9 cellular contexts compared by ENCODE assay signal in the genomic region with DNA sequence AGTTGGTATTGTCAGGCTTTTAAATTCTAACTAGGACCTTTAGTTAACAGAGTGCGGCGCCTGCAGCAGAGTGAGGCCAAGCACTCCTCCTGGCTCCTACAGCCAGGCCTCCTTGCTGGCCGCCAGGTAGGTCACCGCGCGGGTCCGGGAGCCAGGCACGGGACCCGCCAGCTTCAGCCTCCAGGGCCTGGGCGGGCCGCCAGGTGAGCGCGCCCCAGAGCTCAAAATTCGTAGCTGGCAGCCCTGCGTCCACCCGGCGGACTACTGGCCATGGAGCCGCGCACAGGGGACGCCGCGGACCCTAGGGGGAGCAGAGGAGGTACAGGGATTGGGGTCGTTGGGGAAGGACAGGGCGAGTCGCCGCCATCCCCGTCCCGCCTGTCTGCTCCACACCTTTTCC. TPM values are rescaled to one million over a fixed set of nuclear protein-coding genes. Genes with fewer than 3 reads are reported as not detected.
DNase-seq lines count a peak whose midpoint lies in the region; ATAC-seq, FAIRE-seq and TF ChIP-seq lines count a peak whose summit lies in the region.
"Had no signal": no experiment of that assay in that cellular context is flagged by ENCODE, and none has a peak within 500 bp of the region (broad histone marks: within the 10 kb centered on the region; RNA-seq: fewer than 3 reads in every experiment).

A gene (plus strand): TSS at position 139 of the 400 bp plus-strand sequence. CDS start 132 bp downstream, at position 271.

- H3K9ac ChIP-seq in HUES6 (ENCODE audit: low read length) (no peak within 1 kb of the TSS), keratinocyte (ENCODE audit: control insufficient read depth, extremely low read depth, insufficient read depth, low read length) (peak within 1 kb of the TSS; percentile 28)

- ATAC-seq in activated naive CD8-positive, alpha-beta T cell treated with anti-CD3 and anti-CD28 coated beads, Interleukin-2, amount 50 U/mL, for 24 hours = no peak
- no peak for ATAC-seq in GM18868 (IDR thresholded peaks at IDR 0.05; ENCODE audit: unreplicated experiment)
- ATAC-seq: esophagus mucosa had no signal

- dilution Hi-C loops in keratinocyte (cut with MboI; ENCODE audit: extremely low pct_ligation_motif_present, low sequenced_read_pairs) = no loop called here

- no peaks in the 10 kb centered on the region for H4K20me1 ChIP-seq in keratinocyte (ENCODE audit: control insufficient read depth, extremely low read depth, insufficient read depth, low read length)

- H3K4me3 ChIP-seq in HUES6 (ENCODE audit: low read depth, low read length) (peak within 1 kb of the TSS; percentile 59), keratinocyte (ENCODE audit: control insufficient read depth in 2 of 3, extremely low read depth in 1 of 3, insufficient read depth in 2 of 3, low read depth in 1 of 3, low read length in 3 of 3) (peak within 1 kb of the TSS in 1 of 3 experiments; percentile 30), stomach (peak within 1 kb of the TSS; percentile 38 to 45 (median 42))

- H3K9me1 ChIP-seq in keratinocyte (ENCODE audit: control insufficient read depth, extremely low read depth, insufficient read depth, low read length) = no peaks in the 10 kb centered on the region

- no peaks in the 10 kb centered on the region for H3K36me3 Mint-ChIP-seq in activated naive CD8-positive, alpha-beta T cell treated with anti-CD3 and anti-CD28 coated beads, Interleukin-2, amount 50 U/mL, for 24 hours (ENCODE audit: low read depth)

- no peaks in the 10 kb centered on the region for H3K79me2 ChIP-seq in keratinocyte (ENCODE audit: control insufficient read depth, insufficient read depth, low read length)

- H3K27me3 Mint-ChIP-seq in activated naive CD8-positive, alpha-beta T cell treated with anti-CD3 and anti-CD28 coated beads, Interleukin-2, amount 50 U/mL, for 24 hours = no peaks in the 10 kb centered on the region

- H3K9me3 ChIP-seq in HUES6 (ENCODE audit: control insufficient read depth, insufficient read depth, low read depth, low read length) (peaks cover 15% of the 10 kb centered on the region; the same call in 1 of the 2 replicates), keratinocyte (ENCODE audit: control insufficient read depth, low read depth, low read length) (no peaks in the 10 kb centered on the region), stomach (no peaks in the 10 kb centered on the region)

- FAIRE-seq in keratinocyte (lab: Jason Lieb, UNC) (no peak), HTR-8/SVneo (lab: Jason Lieb, UNC) (no peak)

- no peak for TF ChIP-seq POLR2A in stomach (IDR thresholded peaks at IDR 0.05)

- TF ChIP-seq CTCF in keratinocyte (optimal IDR thresholded peaks at IDR 0.05 in 1 of 3, IDR thresholded peaks at IDR 0.05 in 1 of 3, conservative IDR thresholded peaks at IDR 0.05 in 1 of 3; ENCODE audit: extremely low read depth in 1 of 3, insufficient read depth in 2 of 3, low read length in 3 of 3) = no peak
- TF ChIP-seq CTCF in stomach (IDR thresholded peaks at IDR 0.05) = no peak

- 31 to 58% (median 52%) methylated on average over 2 to 28 of the region's 28 CpGs for WGBS in stomach, 5 donors

- peak within 1 kb of the TSS; percentile 69 for H3K27ac Mint-ChIP-seq in activated naive CD8-positive, alpha-beta T cell treated with anti-CD3 and anti-CD28 coated beads, Interleukin-2, amount 50 U/mL, for 24 hours

- peak within 1 kb of the TSS; percentile 74 for H3K4me3 Mint-ChIP-seq in activated naive CD8-positive, alpha-beta T cell treated with anti-CD3 and anti-CD28 coated beads, Interleukin-2, amount 50 U/mL, for 24 hours

- H3K36me3 ChIP-seq in HUES6 (ENCODE audit: control insufficient read depth, insufficient read depth, low read length) (no peaks in the 10 kb centered on the region), keratinocyte (ENCODE audit: control insufficient read depth in 2 of 2, extremely low read depth in 1 of 2, insufficient read depth in 2 of 2, low read length in 2 of 2) (no peaks in the 10 kb centered on the region), stomach (no peaks in the 10 kb centered on the region)

- DNase-seq in activated naive CD8-positive, alpha-beta T cell treated with anti-CD3 and anti-CD28 coated beads, Interleukin-2, amount 50 U/mL, for 24 hours = no peak
- DNase-seq in keratinocyte (ENCODE audit: low read depth, low spot score) (no peak), stomach (peak; percentile 71), hepatic stellate cell (ENCODE audit: low spot score) (no peak), NCI-H1048 (lab: John Stamatoyannopoulos, UW) (no peak), HTR-8/SVneo (ENCODE audit: insufficient read length, low spot score) (no peak)

- H3K27me3 ChIP-seq in HUES6 (ENCODE audit: control insufficient read depth, insufficient read depth, low read length) (peaks cover 42% of the 10 kb centered on the region), keratinocyte (ENCODE audit: control insufficient read depth, extremely low read depth, insufficient read depth, low read length) (no peaks in the 10 kb centered on the region), stomach (no peaks in the 10 kb centered on the region)

- peaks cover 25% of the 10 kb centered on the region for H3K4me1 Mint-ChIP-seq in activated naive CD8-positive, alpha-beta T cell treated with anti-CD3 and anti-CD28 coated beads, Interleukin-2, amount 50 U/mL, for 24 hours

- intact Hi-C loops in stomach (cut with DNase I; ENCODE audit: low total_unique reads) = no loop called here

- H3K4me1 ChIP-seq in HUES6 (ENCODE audit: control insufficient read depth, insufficient read depth, low read length) = peaks cover 14% of the 10 kb centered on the region; the same call in 1 of the 2 replicates
- peaks cover 10% of the 10 kb centered on the region for H3K4me1 ChIP-seq in keratinocyte (ENCODE audit: control insufficient read depth, extremely low read depth, insufficient read depth, low read length)
- H3K4me1 ChIP-seq in stomach = peaks cover 4 to 29% (median 20%) of the 10 kb centered on the region in 4 donors

- H3K9me3 Mint-ChIP-seq in activated naive CD8-positive, alpha-beta T cell treated with anti-CD3 and anti-CD28 coated beads, Interleukin-2, amount 50 U/mL, for 24 hours = no peaks in the 10 kb centered on the region

- H3K27ac ChIP-seq in HUES6 (ENCODE audit: low read depth, low read length) (no peak within 1 kb of the TSS), keratinocyte (ENCODE audit: control insufficient read depth, insufficient read depth, low read length) (no peak within 1 kb of the TSS), stomach (peak within 1 kb of the TSS; percentile 90 to 94 (median 92))

- H3K4me2 ChIP-seq in keratinocyte (ENCODE audit: control insufficient read depth, extremely low read depth, insufficient read depth, low read depth, low read length) = peak within 1 kb of the TSS; percentile 51

- TF ChIP-seq EP300 in stomach (IDR thresholded peaks at IDR 0.05) = no peak

- peak within 1 kb of the TSS; percentile 58 for H2AFZ ChIP-seq in keratinocyte (ENCODE audit: control insufficient read depth, low read length)

RNA-seq across cellular contexts. Expression of the gene that starts here (rescaled TPM):
- 0.51 to 0.62 TPM (median 0.59 TPM) in 3 replicates for polyA plus RNA-seq in keratinocyte
- 0.46 TPM for polyA plus RNA-seq in keratinocyte (2011; ENCODE audit: low read depth)
- polyA plus RNA-seq in keratinocyte (2011; cell fraction: cytosol; rRNA removed) = 0.29 and 0.77 TPM in 2 replicates
- polyA plus RNA-seq in keratinocyte (2011; cell fraction: nucleus; rRNA removed) = 0.53 and 0.69 TPM in 2 replicates
- polyA plus RNA-seq in keratinocyte (2012; ENCODE audit: low replicate concordance) = 0.47 and 0.83 TPM in 2 replicates
- polyA minus RNA-seq in keratinocyte = 0.20 to 0.40 TPM (median 0.22 TPM) in 3 replicates
- not detected for polyA minus RNA-seq in keratinocyte (2011; cell fraction: cytosol; rRNA and poly(A)+ RNA removed)
- 0.21 and 0.70 TPM in 2 replicates for polyA minus RNA-seq in keratinocyte (2011; cell fraction: nucleus; rRNA and poly(A)+ RNA removed)
- total RNA-seq in stomach = 10 to 100 TPM in 3 of 5 donors, 1 to 10 TPM in 2; 4.7 to 43.2 (median 10.3) TPM
- 10 to 100 TPM; 18.9 to 41.1 (median 35.0) TPM for polyA plus RNA-seq in stomach

Comparison
In these comparisons a context has a peak if more than half of its experiments do, and no peak if none do; other contexts are left out.
1. RNA of the gene that starts here (polyA plus RNA-seq): 18.9 to 41.1 TPM in stomach; 0.29 to 0.83 TPM in keratinocyte; every median in the first group is over 10 times any median in the second.
2. H3K27ac ChIP-seq: peak in stomach (5 of 5); none in HUES6 (single experiment) and keratinocyte (single experiment).